In genomic region chr4:162274354-162274753, GRCh38 we compare ENCODE assay signal across 10 cellular contexts.
A peak's percentile ranks its signal among the peaks of the same experiment; 100 is the strongest.
DNase-seq lines count a peak whose midpoint lies in the region; ATAC-seq lines count a peak whose summit lies in the region.
"Had no signal": no experiment of that assay in that cellular context is flagged by ENCODE, and none has a peak within 500 bp of the region (broad histone marks: within the 10 kb centered on the region; RNA-seq: fewer than 3 reads in every experiment).

No MANE protein-coding gene starts in this region.

- CTCF ChIA-PET in activated CD8-positive, alpha-beta memory T cell treated with anti-CD3 and anti-CD28 coated beads, Interleukin-2, amount 10 ng/mL, durations not matched to agents 7 days and 5 days (lab: Charles Lee): no interaction called here

- no peak overlapping the region for H3K4me3 Mint-ChIP-seq in effector memory CD8-positive, alpha-beta T cell
- H3K4me3 Mint-ChIP-seq in activated CD8-positive, alpha-beta memory T cell treated with anti-CD3 and anti-CD28 coated beads, Interleukin-2, amount 10 ng/mL, durations not matched to agents 7 days and 5 days: no peak overlapping the region

- H3K27ac Mint-ChIP-seq in effector memory CD8-positive, alpha-beta T cell: no peak overlapping the region
- no peak overlapping the region for H3K27ac Mint-ChIP-seq in activated CD8-positive, alpha-beta memory T cell treated with anti-CD3 and anti-CD28 coated beads, Interleukin-2, amount 10 ng/mL, durations not matched to agents 7 days and 5 days

- H3K4me1 Mint-ChIP-seq in effector memory CD8-positive, alpha-beta T cell (ENCODE audit: low read depth in 2 of 2): no peaks in the 10 kb centered on the region
- no peaks in the 10 kb centered on the region for H3K4me1 Mint-ChIP-seq in activated CD8-positive, alpha-beta memory T cell treated with anti-CD3 and anti-CD28 coated beads, Interleukin-2, amount 10 ng/mL, durations not matched to agents 7 days and 5 days

- peak; percentile 96 for ATAC-seq in GM18858 (IDR thresholded peaks at IDR 0.05; ENCODE audit: unreplicated experiment)
- ATAC-seq in HG02588 (IDR thresholded peaks at IDR 0.05; ENCODE audit: unreplicated experiment): peak; percentile 86
- no peak for ATAC-seq in effector memory CD8-positive, alpha-beta T cell (replicated peaks)
- ATAC-seq in activated CD8-positive, alpha-beta memory T cell treated with anti-CD3 and anti-CD28 coated beads, Interleukin-2, amount 10 ng/mL, durations not matched to agents 7 days and 5 days: no peak

- peaks cover 11 to 21% of the 10 kb centered on the region in 2 donors for H3K9me3 Mint-ChIP-seq in effector memory CD8-positive, alpha-beta T cell
- H3K9me3 Mint-ChIP-seq in activated CD8-positive, alpha-beta memory T cell treated with anti-CD3 and anti-CD28 coated beads, Interleukin-2, amount 10 ng/mL, durations not matched to agents 7 days and 5 days (ENCODE audit: low read depth): peaks cover 11% of the 10 kb centered on the region

- DNase-seq in HT-29 (ENCODE audit: low spot score) (peak; percentile 2), inferior parietal cortex (ENCODE audit: extremely low spot score) (peak; percentile 6), NCI-H2171 (lab: John Stamatoyannopoulos, UW) (no peak), SW480 (ENCODE audit: low spot score) (no peak)
- DNase-seq in effector memory CD8-positive, alpha-beta T cell: no peak
- no peak for DNase-seq in activated CD8-positive, alpha-beta memory T cell treated with anti-CD3 and anti-CD28 coated beads, Interleukin-2, amount 10 ng/mL, durations not matched to agents 7 days and 5 days
- DNase-seq: activated CD4-positive, alpha-beta T cell treated with anti-CD3 and anti-CD28 coated beads, Interleukin-2, amount 50 U/mL, for 48 hours; NCI-H1092 had no signal

- no peaks in the 10 kb centered on the region for H3K36me3 Mint-ChIP-seq in effector memory CD8-positive, alpha-beta T cell (ENCODE audit: insufficient read depth)
- H3K36me3 Mint-ChIP-seq in activated CD8-positive, alpha-beta memory T cell treated with anti-CD3 and anti-CD28 coated beads, Interleukin-2, amount 10 ng/mL, durations not matched to agents 7 days and 5 days: no peaks in the 10 kb centered on the region

- no peaks in the 10 kb centered on the region for H3K27me3 Mint-ChIP-seq in effector memory CD8-positive, alpha-beta T cell
- no peaks in the 10 kb centered on the region for H3K27me3 Mint-ChIP-seq in activated CD8-positive, alpha-beta memory T cell treated with anti-CD3 and anti-CD28 coated beads, Interleukin-2, amount 10 ng/mL, durations not matched to agents 7 days and 5 days

Comparison
In these comparisons a context has a peak if more than half of its experiments do, and no peak if none do; other contexts are left out.
1. ATAC-seq: peak in GM18858 (single experiment) and HG02588 (single experiment); none in effector memory CD8-positive, alpha-beta T cell (single experiment) and activated CD8-positive, alpha-beta memory T cell treated with anti-CD3 and anti-CD28 coated beads, Interleukin-2, amount 10 ng/mL, durations not matched to agents 7 days and 5 days (single experiment).
2. DNase-seq: peak in HT-29 (single experiment) and inferior parietal cortex (single experiment); none in NCI-H2171 (single experiment), effector memory CD8-positive, alpha-beta T cell (0 of 3), activated CD8-positive, alpha-beta memory T cell treated with anti-CD3 and anti-CD28 coated beads, Interleukin-2, amount 10 ng/mL, durations not matched to agents 7 days and 5 days (single experiment) and SW480 (single experiment).